8 cellular contexts compared by ENCODE assay signal in genomic region chr6:41733349-41733706, GRCh38. TPM values are rescaled to one million over a fixed set of nuclear protein-coding genes. Genes with fewer than 3 reads are reported as not detected.
DNase-seq lines count a peak whose midpoint lies in the region; ATAC-seq and TF ChIP-seq lines count a peak whose summit lies in the region.
"Had no signal": no experiment of that assay in that cellular context is flagged by ENCODE, and none has a peak within 500 bp of the region (broad histone marks: within the 10 kb centered on the region; RNA-seq: fewer than 3 reads in every experiment).

No MANE protein-coding gene starts in this region.

- H3K36me3 ChIP-seq in GM23248 (ENCODE audit: low read depth) = no peaks in the 10 kb centered on the region

- H3K4me2 ChIP-seq in GM23248 (ENCODE audit: unreplicated experiment) = peak overlapping the region; percentile 64

- in situ Hi-C loops in GM23248 (cut with MboI) = no loop called here

- no peak for ATAC-seq in GM19328 (IDR thresholded peaks at IDR 0.05; ENCODE audit: unreplicated experiment)

- H3K4me1 ChIP-seq in GM23248 (ENCODE audit: insufficient read depth) = peaks cover 14% of the 10 kb centered on the region

- H2AFZ ChIP-seq in GM23248 = peak overlapping the region; percentile 82

- no peaks in the 10 kb centered on the region for H4K20me1 ChIP-seq in GM23248 (ENCODE audit: insufficient read depth)

- no peak for TF ChIP-seq CTCF in VCaP (conservative IDR thresholded peaks at IDR 0.05)

- H3K9ac ChIP-seq in GM23248 = peak overlapping the region; percentile 70; the same call in 1 of the 2 replicates

- H3F3A ChIP-seq in GM23248 (ENCODE audit: insufficient read depth) = 0 out of 2 replicates have a peak, but pooled peaks cover 4% of the 10 kb centered on the region

- H3K27ac ChIP-seq in GM23248 (peak overlapping the region; percentile 51), VCaP (peak overlapping the region; percentile 95), skin epidermis (peak overlapping the region in 20 of 21 experiments; percentile 82 to 99 (median 94))

- no peaks in the 10 kb centered on the region for H3K9me2 ChIP-seq in GM23248 (ENCODE audit: insufficient read depth)

- no peaks in the 10 kb centered on the region for H3K9me3 ChIP-seq in GM23248 (ENCODE audit: low read depth)

- H3K27me3 ChIP-seq in GM23248 (replicated peaks; ENCODE audit: insufficient read depth) = no peaks in the 10 kb centered on the region

- WGBS in GM23248 (ENCODE audit: low coverage in 1 of 2, low lambda C conversion rate in 2 of 2, missing lambda C conversion rate in 2 of 2), 2 experiments = 21 to 27% methylated on average over 11 of the region's 11 CpGs

- H3K4me3 ChIP-seq in GM23248 = peak overlapping the region; percentile 77
- H3K4me3 ChIP-seq in skin epidermis = peak overlapping the region; percentile 65 to 87 (median 85)

- DNase-seq in GM23248 (peak; percentile 27), globus pallidus (ENCODE audit: low spot score) (peak; percentile 52), AG08395 (ENCODE audit: low spot score) (no peak)
- no peak for DNase-seq in activated CD4-positive, alpha-beta T cell treated with anti-CD3 and anti-CD28 coated beads, Interleukin-2, amount 50 U/mL, for 1 hour

- peaks cover 7% of the 10 kb centered on the region; the same call in 1 of the 2 replicates for H3K79me2 ChIP-seq in GM23248 (ENCODE audit: insufficient read depth)

RNA-seq across cellular contexts. Expression of gene TFEB, which starts 2.1 kb away (rescaled TPM):
- 5.7 and 10.0 TPM in 2 replicates for total RNA-seq in GM23248 (2014; rRNA removed; shearing (Covaris generic))
- polyA plus RNA-seq in GM23248 (2016; fragmentation: Nextera tagmentation; extraction: Ambion mirVana) = 5.5 and 6.4 TPM in 2 replicates

RNA-seq across cellular contexts. Expression of gene PGC, which starts 13.9 kb away (rescaled TPM):
- total RNA-seq in GM23248 (2014; rRNA removed; shearing (Covaris generic)) = not detected in 2 replicates
- not detected in 2 replicates for polyA plus RNA-seq in GM23248 (2016; fragmentation: Nextera tagmentation; extraction: Ambion mirVana)
- total RNA-seq: HT1080 had no signal

RNA-seq across cellular contexts. Expression of gene FRS3, which starts 46.4 kb away (rescaled TPM):
- 3.0 and 3.4 TPM in 2 replicates for total RNA-seq in GM23248 (2014; rRNA removed; shearing (Covaris generic))
- polyA plus RNA-seq in GM23248 (2016; fragmentation: Nextera tagmentation; extraction: Ambion mirVana) = 1.7 and 2.5 TPM in 2 replicates

RNA-seq across cellular contexts. Expression of gene PRICKLE4, which starts 47.3 kb away (rescaled TPM):
- 2.1 TPM in 1 of 2 replicates, not detected in the other for total RNA-seq in GM23248 (2014; rRNA removed; shearing (Covaris generic))
- not detected in 2 replicates for polyA plus RNA-seq in GM23248 (2016; fragmentation: Nextera tagmentation; extraction: Ambion mirVana)

RNA-seq across cellular contexts. Expression of gene TOMM6, which starts 54.2 kb away (rescaled TPM):
- total RNA-seq in GM23248 (2014; rRNA removed; shearing (Covaris generic)) = 104 and 136 TPM in 2 replicates
- 204 and 205 TPM in 2 replicates for polyA plus RNA-seq in GM23248 (2016; fragmentation: Nextera tagmentation; extraction: Ambion mirVana)

Comparison
In these comparisons a context has a peak if more than half of its experiments do, and no peak if none do; other contexts are left out.
1. DNase-seq: peak in GM23248 (single experiment) and globus pallidus (single experiment); none in AG08395 (single experiment) and activated CD4-positive, alpha-beta T cell treated with anti-CD3 and anti-CD28 coated beads, Interleukin-2, amount 50 U/mL, for 1 hour (single experiment).
2. Peak in every context shown above with its lines, with median percentiles within 50 percentile points of each other: H3K27ac ChIP-seq.